In the genomic region with DNA sequence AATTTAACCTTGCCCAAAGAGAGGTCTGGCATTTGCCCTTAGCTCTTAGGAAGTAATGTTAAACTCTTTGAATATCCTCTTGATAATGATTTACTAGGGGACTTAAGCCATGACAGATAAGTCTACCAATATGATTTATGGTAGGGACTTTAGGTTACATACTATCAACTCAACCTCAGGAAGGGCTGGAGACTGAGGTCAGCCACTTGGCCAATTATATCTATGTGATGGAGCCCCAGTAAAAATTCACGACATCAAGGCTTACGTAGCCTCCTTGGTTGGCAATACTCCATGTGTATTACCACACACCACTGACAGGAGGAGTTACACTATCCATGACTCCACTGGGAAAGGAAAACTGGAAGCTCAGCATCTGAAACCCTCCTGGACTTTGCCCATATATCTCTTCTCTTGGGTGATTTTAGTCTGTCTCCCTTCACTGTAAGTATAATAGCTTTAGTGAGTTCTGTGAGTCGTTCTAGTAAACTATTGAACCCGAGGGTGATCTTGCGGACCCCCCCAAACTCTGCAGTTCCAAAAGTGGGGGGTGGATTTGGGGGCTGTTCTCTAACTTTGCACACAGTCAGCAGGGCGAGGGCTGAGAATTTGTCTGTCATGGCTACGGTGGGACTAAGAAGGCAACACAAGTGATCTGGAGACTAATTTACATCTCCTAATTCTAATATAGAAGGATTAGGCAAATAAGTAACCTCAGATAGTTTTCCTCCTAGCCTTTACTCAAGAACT, we compare ENCODE assay signal across 16 cellular contexts.
DNase-seq lines count a peak whose midpoint lies in the region; ATAC-seq, FAIRE-seq and TF ChIP-seq lines count a peak whose summit lies in the region.
"Had no signal": no experiment of that assay in that cellular context is flagged by ENCODE, and none has a peak within 500 bp of the region (broad histone marks: within the 10 kb centered on the region; RNA-seq: fewer than 3 reads in every experiment).

No MANE protein-coding gene starts in this region.

- peaks cover 3 to 12% (median 8%) of the 10 kb centered on the region in 4 donors for H3K4me1 ChIP-seq in liver (ENCODE audit: control insufficient read depth in 4 of 4, insufficient read depth in 4 of 4, low read length in 3 of 4)

- H3K4me3 ChIP-seq in AG10803 (ENCODE audit: low read length) (no peak overlapping the region), epithelial cell of proximal tubule (ENCODE audit: low read depth, low read length) (peak overlapping the region; percentile 14), liver (ENCODE audit: low read depth in 1 of 3, low read length in 3 of 3) (no peak overlapping the region)
- H3K4me3 ChIP-seq: vagina had no signal

- TF ChIP-seq RAD21 in liver (IDR thresholded peaks at IDR 0.05), result peak; percentile 51 to 65

- FAIRE-seq in HTR-8/SVneo (lab: Jason Lieb, UNC) (no peak), GM12892 (lab: Jason Lieb, UNC) (no peak), frontal cortex (lab: Jason Lieb, UNC) (no peak)

- no peak overlapping the region for H3K9ac ChIP-seq in liver (ENCODE audit: low read depth in 1 of 2, low read length in 2 of 2)

- no peaks in the 10 kb centered on the region for H3K27me3 ChIP-seq in liver (ENCODE audit: control insufficient read depth in 4 of 4, insufficient read depth in 4 of 4, low read length in 3 of 4)
- H3K27me3 ChIP-seq: vagina had no signal

- H3K36me3 ChIP-seq in liver (ENCODE audit: control insufficient read depth in 4 of 4, insufficient read depth in 3 of 4, low read depth in 1 of 4, low read length in 3 of 4), result peaks cover 0 to 6% (median 2%) of the 10 kb centered on the region in 4 donors
- H3K36me3 ChIP-seq: vagina had no signal

- no peak for ATAC-seq in HG03196 (IDR thresholded peaks at IDR 0.05; ENCODE audit: unreplicated experiment)
- ATAC-seq: activated CD8-positive, alpha-beta T cell treated with anti-CD3 and anti-CD28 coated beads for 36 hours; activated naive CD8-positive, alpha-beta T cell treated with anti-CD3 and anti-CD28 coated beads, Interleukin-2, amount 50 U/mL, for 24 hours; SK-N-SH treated with all-trans-retinoic acid at 6 μM for 48 hours had no signal

- peak; percentile 13 for DNase-seq in AG10803 (ENCODE audit: low read depth)
- peak; percentile 38 for DNase-seq in HTR-8/SVneo (ENCODE audit: insufficient read length, low spot score)
- DNase-seq in epithelial cell of proximal tubule (ENCODE audit: low read depth), result peak; percentile 82
- no peak for DNase-seq in NOMO-1 treated with DMSO at 0.1 percent for 48 hours (lab: John Stamatoyannopoulos, UW; ENCODE audit: unreplicated experiment)
- DNase-seq in GM12892 (ENCODE audit: insufficient read length), result no peak
- DNase-seq in frontal cortex (ENCODE audit: low spot score in 2 of 2), result no peak
- DNase-seq: activated CD8-positive, alpha-beta T cell treated with anti-CD3 and anti-CD28 coated beads for 36 hours; activated naive CD8-positive, alpha-beta T cell treated with anti-CD3 and anti-CD28 coated beads, Interleukin-2, amount 50 U/mL, for 24 hours; islet precursor cell; Kasumi-1; NCI-H1694; NCI-H446 treated with DMSO at 0.1 percent for 48 hours had no signal

- no peak for TF ChIP-seq CTCF in AG10803 (conservative IDR thresholded peaks at IDR 0.05; ENCODE audit: low read length)
- peak; percentile 52 for TF ChIP-seq CTCF in epithelial cell of proximal tubule (conservative IDR thresholded peaks at IDR 0.05; ENCODE audit: low read depth, low read length)
- TF ChIP-seq CTCF in liver (IDR thresholded peaks at IDR 0.05; ENCODE audit: low read depth, low read length, missing input control), result peak; percentile 30

- TF ChIP-seq POLR2A in GM12892 (IDR thresholded peaks at IDR 0.05; ENCODE audit: low read depth, low read length), result no peak

- 63% methylated on average over 7 of the region's 7 CpGs for WGBS in liver

- H3K27ac ChIP-seq in liver (ENCODE audit: low read depth in 1 of 2, low read length in 2 of 2), result peak overlapping the region; percentile 19 to 53
- H3K27ac ChIP-seq: vagina had no signal

- H3K9me3 ChIP-seq in liver (ENCODE audit: control insufficient read depth in 4 of 4, low read length in 3 of 4), result no peaks in the 10 kb centered on the region
- H3K9me3 ChIP-seq: vagina had no signal

TF ChIP-seq in liver, 16 proteins besides CTCF, POLR2A, EP300 and RAD21:
- TF ChIP-seq HNF4G (IDR thresholded peaks at IDR 0.05) (peak; percentile 75), HNF4A (conservative IDR thresholded peaks at IDR 0.05) (peak; percentile 63 to 88), NR2F2 (IDR thresholded peaks at IDR 0.05) (no peak), FOXA1 (IDR thresholded peaks at IDR 0.05) (no peak), SP1 (IDR thresholded peaks at IDR 0.05) (peak; percentile 60), GABPA (IDR thresholded peaks at IDR 0.05 in 1 of 2, conservative IDR thresholded peaks at IDR 0.05 in 1 of 2) (no peak), FOXA2 (IDR thresholded peaks at IDR 0.05) (no peak), JUND (IDR thresholded peaks at IDR 0.05) (peak; percentile 36 to 48), YY1 (IDR thresholded peaks at IDR 0.05) (peak; percentile 14), RXRA (IDR thresholded peaks at IDR 0.05) (peak; percentile 22 to 61), EGR1 (IDR thresholded peaks at IDR 0.05; ENCODE audit: low read depth in 2 of 2) (no peak), TAF1 (conservative IDR thresholded peaks at IDR 0.05) (no peak)
- TF ChIP-seq, protein P1, sequence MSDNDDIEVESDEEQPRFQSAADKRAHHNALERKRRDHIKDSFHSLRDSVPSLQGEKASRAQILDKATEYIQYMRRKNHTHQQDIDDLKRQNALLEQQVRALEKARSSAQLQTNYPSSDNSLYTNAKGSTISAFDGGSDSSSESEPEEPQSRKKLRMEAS (IDR thresholded peaks at IDR 0.05), result no peak
- TF ChIP-seq, protein P2, sequence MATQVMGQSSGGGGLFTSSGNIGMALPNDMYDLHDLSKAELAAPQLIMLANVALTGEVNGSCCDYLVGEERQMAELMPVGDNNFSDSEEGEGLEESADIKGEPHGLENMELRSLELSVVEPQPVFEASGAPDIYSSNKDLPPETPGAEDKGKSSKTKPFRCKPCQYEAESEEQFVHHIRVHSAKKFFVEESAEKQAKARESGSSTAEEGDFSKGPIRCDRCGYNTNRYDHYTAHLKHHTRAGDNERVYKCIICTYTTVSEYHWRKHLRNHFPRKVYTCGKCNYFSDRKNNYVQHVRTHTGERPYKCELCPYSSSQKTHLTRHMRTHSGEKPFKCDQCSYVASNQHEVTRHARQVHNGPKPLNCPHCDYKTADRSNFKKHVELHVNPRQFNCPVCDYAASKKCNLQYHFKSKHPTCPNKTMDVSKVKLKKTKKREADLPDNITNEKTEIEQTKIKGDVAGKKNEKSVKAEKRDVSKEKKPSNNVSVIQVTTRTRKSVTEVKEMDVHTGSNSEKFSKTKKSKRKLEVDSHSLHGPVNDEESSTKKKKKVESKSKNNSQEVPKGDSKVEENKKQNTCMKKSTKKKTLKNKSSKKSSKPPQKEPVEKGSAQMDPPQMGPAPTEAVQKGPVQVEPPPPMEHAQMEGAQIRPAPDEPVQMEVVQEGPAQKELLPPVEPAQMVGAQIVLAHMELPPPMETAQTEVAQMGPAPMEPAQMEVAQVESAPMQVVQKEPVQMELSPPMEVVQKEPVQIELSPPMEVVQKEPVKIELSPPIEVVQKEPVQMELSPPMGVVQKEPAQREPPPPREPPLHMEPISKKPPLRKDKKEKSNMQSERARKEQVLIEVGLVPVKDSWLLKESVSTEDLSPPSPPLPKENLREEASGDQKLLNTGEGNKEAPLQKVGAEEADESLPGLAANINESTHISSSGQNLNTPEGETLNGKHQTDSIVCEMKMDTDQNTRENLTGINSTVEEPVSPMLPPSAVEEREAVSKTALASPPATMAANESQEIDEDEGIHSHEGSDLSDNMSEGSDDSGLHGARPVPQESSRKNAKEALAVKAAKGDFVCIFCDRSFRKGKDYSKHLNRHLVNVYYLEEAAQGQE (IDR thresholded peaks at IDR 0.05), result peak; percentile 18
- TF ChIP-seq, protein P3, sequence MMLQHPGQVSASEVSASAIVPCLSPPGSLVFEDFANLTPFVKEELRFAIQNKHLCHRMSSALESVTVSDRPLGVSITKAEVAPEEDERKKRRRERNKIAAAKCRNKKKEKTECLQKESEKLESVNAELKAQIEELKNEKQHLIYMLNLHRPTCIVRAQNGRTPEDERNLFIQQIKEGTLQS (IDR thresholded peaks at IDR 0.05), result peak; percentile 33
- TF ChIP-seq, protein P4, sequence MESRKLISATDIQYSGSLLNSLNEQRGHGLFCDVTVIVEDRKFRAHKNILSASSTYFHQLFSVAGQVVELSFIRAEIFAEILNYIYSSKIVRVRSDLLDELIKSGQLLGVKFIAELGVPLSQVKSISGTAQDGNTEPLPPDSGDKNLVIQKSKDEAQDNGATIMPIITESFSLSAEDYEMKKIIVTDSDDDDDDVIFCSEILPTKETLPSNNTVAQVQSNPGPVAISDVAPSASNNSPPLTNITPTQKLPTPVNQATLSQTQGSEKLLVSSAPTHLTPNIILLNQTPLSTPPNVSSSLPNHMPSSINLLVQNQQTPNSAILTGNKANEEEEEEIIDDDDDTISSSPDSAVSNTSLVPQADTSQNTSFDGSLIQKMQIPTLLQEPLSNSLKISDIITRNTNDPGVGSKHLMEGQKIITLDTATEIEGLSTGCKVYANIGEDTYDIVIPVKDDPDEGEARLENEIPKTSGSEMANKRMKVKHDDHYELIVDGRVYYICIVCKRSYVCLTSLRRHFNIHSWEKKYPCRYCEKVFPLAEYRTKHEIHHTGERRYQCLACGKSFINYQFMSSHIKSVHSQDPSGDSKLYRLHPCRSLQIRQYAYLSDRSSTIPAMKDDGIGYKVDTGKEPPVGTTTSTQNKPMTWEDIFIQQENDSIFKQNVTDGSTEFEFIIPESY (IDR thresholded peaks at IDR 0.05), result no peak
TF ChIP-seq in liver: peak in this region for 8.

Comparison
In these comparisons a context has a peak if more than half of its experiments do, and no peak if none do; other contexts are left out.
1. DNase-seq: peak in AG10803 (single experiment), HTR-8/SVneo (single experiment) and epithelial cell of proximal tubule (single experiment); none in NOMO-1 treated with DMSO at 0.1 percent for 48 hours (single experiment), GM12892 (single experiment) and frontal cortex (0 of 2).